8 cellular contexts compared by ENCODE assay signal in genomic region chr3:52238761-52239701, GRCh38. TPM values are rescaled to one million over a fixed set of nuclear protein-coding genes. Genes with fewer than 3 reads are reported as not detected.
A peak's percentile ranks its signal among the peaks of the same experiment; 100 is the strongest.
DNase-seq lines count a peak whose midpoint lies in the region; ATAC-seq and TF ChIP-seq lines count a peak whose summit lies in the region.

Gene TWF2 (minus strand): TSS chr3:52239158. CDS start chr3:52239016, 142 bp downstream.

- TF ChIP-seq CTCF in GM10266 (IDR thresholded peaks at IDR 0.05; ENCODE audit: control insufficient read depth, insufficient read depth, low read depth, missing control alignments) (peak; percentile 35), GM23338 (conservative IDR thresholded peaks at IDR 0.05; ENCODE audit: low read depth in 2 of 2) (peak; percentile 31 to 39; a peak in 3 of 4 replicates), right atrium auricular region (IDR thresholded peaks at IDR 0.05) (peak; percentile 19 to 61), uterus (IDR thresholded peaks at IDR 0.05) (peak; percentile 29 to 53 (median 50))

- H3K27ac ChIP-seq in GM23338 (ENCODE audit: low read depth): peak within 1 kb of the TSS; percentile 33
- peak within 1 kb of the TSS; percentile 93 to 95 for H3K27ac ChIP-seq in right atrium auricular region
- peak within 1 kb of the TSS; percentile 92 to 94 for H3K27ac ChIP-seq in uterus

- peaks cover 13% of the 10 kb centered on the region; the same call in 1 of the 2 replicates for H3F3A ChIP-seq in GM23338 (replicated peaks; ENCODE audit: low read depth)

- H3K9me3 ChIP-seq in right atrium auricular region (no peaks in the 10 kb centered on the region), uterus (no peaks in the 10 kb centered on the region)

- H3K27ac Mint-ChIP-seq in GM23338: peak within 1 kb of the TSS; percentile 96

- H3K27me3 ChIP-seq in GM23338 (ENCODE audit: insufficient read depth) (peaks cover 13% of the 10 kb centered on the region; the same call in 1 of the 2 replicates), right atrium auricular region (no peaks in the 10 kb centered on the region), uterus (no peaks in the 10 kb centered on the region)

- no peaks in the 10 kb centered on the region for H3K9me2 ChIP-seq in GM23338 (ENCODE audit: insufficient read depth)

- peak within 1 kb of the TSS; percentile 96 for H3K4me3 Mint-ChIP-seq in GM23338

- peaks cover 12% of the 10 kb centered on the region; the same call in 2 of the 3 replicates for H3K36me3 Mint-ChIP-seq in GM23338 (ENCODE audit: low read depth)

- H3K4me1 Mint-ChIP-seq in GM23338: peaks cover 51% of the 10 kb centered on the region

- peak within 1 kb of the TSS; percentile 99 for H3K4me2 ChIP-seq in GM23338

- H3K9me3 Mint-ChIP-seq in GM23338: peaks cover 6% of the 10 kb centered on the region; the same call in 2 of the 3 replicates

- DNase-seq in GM10266 (ENCODE audit: extremely low spot score) (peak; percentile 98), GM23338 (ENCODE audit: low spot score) (peak; percentile 89), LoVo (ENCODE audit: low spot score) (peak; percentile 84), T-helper 2 cell (peak; percentile 76 to 87 (median 82)), amygdala (lab: John Stamatoyannopoulos, UW) (peak in 51 of 56 donors; percentile 31 to 88 (median 68)), right atrium auricular region (ENCODE audit: low spot score) (no peak), putamen (ENCODE audit: low spot score) (peak; percentile 86), uterus (peak; percentile 76 to 84)

- intact Hi-C loops in uterus (cut with DNase I; ENCODE audit: low total_unique reads): no loop called here

- H3K4me3 ChIP-seq in GM23338: peak within 1 kb of the TSS; percentile 93
- peak within 1 kb of the TSS; percentile 78 to 85 for H3K4me3 ChIP-seq in right atrium auricular region
- H3K4me3 ChIP-seq in uterus: peak within 1 kb of the TSS; percentile 85 to 99

- peaks cover 21% of the 10 kb centered on the region for H3K27me3 Mint-ChIP-seq in GM23338 (ENCODE audit: insufficient read depth, low read depth, poor library complexity)

- H3K4me1 ChIP-seq in GM23338 (ENCODE audit: insufficient read depth) (peaks cover 33% of the 10 kb centered on the region), right atrium auricular region (peaks cover 0 to 59% of the 10 kb centered on the region in 2 donors), uterus (peaks cover 11 to 18% of the 10 kb centered on the region in 2 donors)

- no peaks in the 10 kb centered on the region; the same call in 1 of the 2 replicates for H4K20me1 ChIP-seq in GM23338 (replicated peaks; ENCODE audit: insufficient read depth)

- TF ChIP-seq POLR2A in uterus (IDR thresholded peaks at IDR 0.05): peak; percentile 57 to 85

- H2AFZ ChIP-seq in GM23338: peak within 1 kb of the TSS; percentile 80

- H3K79me2 ChIP-seq in GM23338 (replicated peaks; ENCODE audit: insufficient read depth): peaks cover 25% of the 10 kb centered on the region

- ATAC-seq in GM23338: peak; percentile 74

- H3K36me3 ChIP-seq in GM23338 (ENCODE audit: insufficient read depth): no peaks in the 10 kb centered on the region
- no peaks in the 10 kb centered on the region for H3K36me3 ChIP-seq in right atrium auricular region
- no peaks in the 10 kb centered on the region for H3K36me3 ChIP-seq in uterus

TF ChIP-seq in GM23338, 12 proteins besides CTCF, POLR2A, EP300 and RAD21:
- TF ChIP-seq POLR2AphosphoS5 (IDR thresholded peaks at IDR 0.05; ENCODE audit: low read depth) (peak; percentile 98), JUNB (IDR thresholded peaks at IDR 0.05; ENCODE audit: unreplicated experiment) (no peak)

RNA-seq across cellular contexts. Expression of gene TWF2, which starts in this region (rescaled TPM):
- total RNA-seq in GM23338 (2014; rRNA removed; shearing (Covaris generic)): 120 and 123 TPM in 2 replicates
- polyA plus RNA-seq in GM23338 (2016; fragmentation: Nextera tagmentation; extraction: Ambion mirVana): 38.6 and 38.9 TPM in 2 replicates
- total RNA-seq in right atrium auricular region: 10 to 100 TPM; 54.4 to 58.6 TPM
- total RNA-seq in uterus: 100 to 1,000 TPM in 1 of 4 donors, 10 to 100 TPM in 3; 45.9 to 105 (median 50.2) TPM

Comparison
In these comparisons a context has a peak if more than half of its experiments do, and no peak if none do; other contexts are left out.
1. H3K27ac ChIP-seq: peak in every context shown above with its lines; median percentile 94 in right atrium auricular region; 93 in uterus; 33 in GM23338.